Comparison of ENCODE assay signal across 19 cellular contexts in genomic region chr17:38461683-38462082, GRCh38. TPM values are rescaled to one million over a fixed set of nuclear protein-coding genes. Genes with fewer than 3 reads are reported as not detected.
A peak's percentile ranks its signal among the peaks of the same experiment; 100 is the strongest.
DNase-seq lines count a peak whose midpoint lies in the region; ATAC-seq, FAIRE-seq and TF ChIP-seq lines count a peak whose summit lies in the region.
"Had no signal": no experiment of that assay in that cellular context is flagged by ENCODE, and none has a peak within 500 bp of the region (broad histone marks: within the 10 kb centered on the region; RNA-seq: fewer than 3 reads in every experiment).

No MANE protein-coding gene starts in this region.

- H3K23me2 ChIP-seq in H9 (ENCODE audit: insufficient read length, low read depth, low read length, poor library complexity, severe bottlenecking) = no peaks in the 10 kb centered on the region

- H3K9me3 ChIP-seq in H9 (ENCODE audit: control insufficient read depth, low read depth, low read length) (no peaks in the 10 kb centered on the region), WERI-Rb-1 (ENCODE audit: severe bottlenecking) (no peaks in the 10 kb centered on the region), small intestine (ENCODE audit: control insufficient read depth, low read depth) (no peaks in the 10 kb centered on the region)
- H3K9me3 ChIP-seq: MG63 had no signal

- no peak overlapping the region for H3K18ac ChIP-seq in H9 (ENCODE audit: insufficient read length, low read depth, low read length)

- H3K79me1 ChIP-seq in H9 (ENCODE audit: insufficient read depth, low read depth, low read length, poor library complexity, severe bottlenecking) = peaks cover 2% of the 10 kb centered on the region

- no peak overlapping the region for H2AFZ ChIP-seq in H9 (ENCODE audit: low read length)

- H3K4me3 Mint-ChIP-seq in H9 = no peak overlapping the region
- H3K4me3 Mint-ChIP-seq in WTC11 = no peak overlapping the region
- H3K4me3 Mint-ChIP-seq: CD4-positive, CD25-positive, alpha-beta regulatory T cell had no signal

- peaks cover 10% of the 10 kb centered on the region for H4K20me1 ChIP-seq in H9 (ENCODE audit: control insufficient read depth, insufficient read depth, insufficient read length)

- H3K79me2 ChIP-seq in H9 (ENCODE audit: insufficient read depth, low read length) = peaks cover 5% of the 10 kb centered on the region; the same call in 1 of the 2 replicates

- H3K14ac ChIP-seq in H9 (ENCODE audit: insufficient read depth, low read length) = no peak overlapping the region; the same call in 1 of the 2 replicates

- no peak overlapping the region for H2BK5ac ChIP-seq in H9 (ENCODE audit: insufficient read length, low read length)

- H3K27me3 Mint-ChIP-seq in H9 (ENCODE audit: low read depth) (no peaks in the 10 kb centered on the region; the same call in 1 of the 2 replicates), WTC11 (ENCODE audit: low read depth) (no peaks in the 10 kb centered on the region)

- H3K27ac ChIP-seq in H9 (ENCODE audit: insufficient read length, low read depth, low read length) (no peak overlapping the region), temporal lobe (ENCODE audit: low read depth, low read length) (peak overlapping the region; percentile 33), WERI-Rb-1 (no peak overlapping the region), small intestine (ENCODE audit: low read depth in 1 of 2, low read length in 1 of 2) (no peak overlapping the region)

- TF ChIP-seq CTCF in H9 (conservative IDR thresholded peaks at IDR 0.05) (no peak), WTC11 (IDR thresholded peaks at IDR 0.05) (no peak), WERI-Rb-1 (IDR thresholded peaks at IDR 0.05; ENCODE audit: low read depth, low read length) (no peak)

- no peaks in the 10 kb centered on the region; a peak in 1 of 5 replicates for H3K9me3 Mint-ChIP-seq in H9
- no peaks in the 10 kb centered on the region for H3K9me3 Mint-ChIP-seq in WTC11

- H3K23ac ChIP-seq in H9 (ENCODE audit: insufficient read length, low read depth, low read length) = no peak overlapping the region

- H3K9ac ChIP-seq in H9 (ENCODE audit: extremely low read depth, insufficient read length, low read length) = no peak overlapping the region

- no peak overlapping the region for H3K4ac ChIP-seq in H9 (ENCODE audit: low read depth, low read length)

- H3K27ac Mint-ChIP-seq in H9 (peak overlapping the region in 2 of 3 experiments; percentile 53 to 80; a peak in 2 of 7 replicates), WTC11 (peak overlapping the region; percentile 23; the same call in 1 of the 2 replicates)

- H2BK20ac ChIP-seq in H9 (ENCODE audit: low read depth, low read length, poor library complexity, severe bottlenecking) = no peak overlapping the region

- WGBS in H9 (ENCODE audit: extremely low coverage, insufficient read length, low lambda C conversion rate) = no CpG with 5 or more reads among the region's 7 CpGs
- 82 to 88% (median 86%) methylated on average over 7 of the region's 7 CpGs for WGBS in small intestine, 3 donors

- POLR2A ChIA-PET in WTC11 (lab: Charles Lee) = no interaction called here

- H3K4me1 Mint-ChIP-seq in H9 (peaks cover 11 to 16% of the 10 kb centered on the region in 2 experiments), WTC11 (peaks cover 24% of the 10 kb centered on the region)
- H3K4me1 Mint-ChIP-seq: CD4-positive, CD25-positive, alpha-beta regulatory T cell had no signal

- H3K56ac ChIP-seq in H9 (ENCODE audit: insufficient read length, low read depth, low read length) = no peak overlapping the region

- no peak for ATAC-seq in WTC11
- ATAC-seq: HCT116, HepG2, PC-3 had no signal

- H2BK12ac ChIP-seq in H9 (ENCODE audit: insufficient read length, low read depth, low read length) = no peak overlapping the region

- no peak overlapping the region for H4K5ac ChIP-seq in H9 (ENCODE audit: insufficient read length, low read depth, low read length)

- H3K36me3 Mint-ChIP-seq in H9 (ENCODE audit: insufficient read depth in 1 of 3, low read depth in 3 of 3) (peaks cover 25 to 68% (median 26%) of the 10 kb centered on the region in 3 experiments; a peak in 6 of 7 replicates), WTC11 (peaks cover 27% of the 10 kb centered on the region)
- H3K36me3 Mint-ChIP-seq: CD4-positive, CD25-positive, alpha-beta regulatory T cell had no signal

- H3K36me3 ChIP-seq in WERI-Rb-1 (no peaks in the 10 kb centered on the region), small intestine (ENCODE audit: control insufficient read depth in 2 of 2, insufficient read depth in 2 of 2, low read length in 2 of 2) (no peaks in the 10 kb centered on the region)

- H3T11ph ChIP-seq in H9 (ENCODE audit: low read length) = no peak overlapping the region

- no peak overlapping the region for H4K91ac ChIP-seq in H9 (ENCODE audit: insufficient read length, low read depth, low read length)

- H3K27me3 ChIP-seq in H9 (ENCODE audit: insufficient read depth, low read length) (no peaks in the 10 kb centered on the region), WERI-Rb-1 (ENCODE audit: insufficient read depth, low read depth, severe bottlenecking) (no peaks in the 10 kb centered on the region), small intestine (ENCODE audit: control insufficient read depth in 2 of 2, insufficient read depth in 2 of 2, low read length in 2 of 2) (no peaks in the 10 kb centered on the region)
- H3K27me3 ChIP-seq: MG63 had no signal

- DNase-seq in H9 (no peak), WTC11 (ENCODE audit: low spot score) (no peak), medulla oblongata (ENCODE audit: extremely low spot score) (peak; percentile 62), WERI-Rb-1 (no peak), small intestine (no peak), DMS114 treated with DMSO at 0.1 percent for 48 hours (lab: John Stamatoyannopoulos, UW; ENCODE audit: unreplicated experiment) (no peak)
- DNase-seq: ACHN; CD4-positive, CD25-positive, alpha-beta regulatory T cell; Karpas-422; MG63; NCI-H1092; NCI-H146; NCI-H2081; NCI-H510A; NCI-H774; PC-3 had no signal

- no peak overlapping the region for H3K4me2 ChIP-seq in H9 (ENCODE audit: insufficient read depth, insufficient read length, low read length)

- H3K4me1 ChIP-seq in H9 (ENCODE audit: insufficient read depth, low read length) = peaks cover 2% of the 10 kb centered on the region; the same call in 1 of the 2 replicates
- no peaks in the 10 kb centered on the region for H3K4me1 ChIP-seq in small intestine (ENCODE audit: control insufficient read depth in 2 of 2, insufficient read depth in 1 of 2, low read depth in 1 of 2, low read length in 1 of 2)

- H4K8ac ChIP-seq in H9 (replicated peaks; ENCODE audit: insufficient read length, low read depth, low read length) = no peak overlapping the region

- H3K4me3 ChIP-seq in WERI-Rb-1 (ENCODE audit: low read depth, low read length) (no peak overlapping the region), small intestine (ENCODE audit: low read depth in 1 of 2, low read length in 2 of 2) (no peak overlapping the region)
- H3K4me3 ChIP-seq: MG63 had no signal

- no peak overlapping the region for H2BK15ac ChIP-seq in H9 (ENCODE audit: low read depth, low read length)

- no peak overlapping the region for H2BK120ac ChIP-seq in H9 (ENCODE audit: low read depth, low read length, poor library complexity, severe bottlenecking)

- FAIRE-seq in small intestine (lab: Jason Lieb, UNC) = no peak
- FAIRE-seq: HepG2 had no signal

- H2AK5ac ChIP-seq in H9 (ENCODE audit: insufficient read length, low read length) = no peak overlapping the region

- CTCF ChIA-PET in WTC11 (lab: Charles Lee) = interaction anchor here (1.2 kb wide), 1 partner anchor 38 kb away, joined by 3 read pairs; no protein-coding TSS in a partner anchor

TF ChIP-seq in WTC11, 78 proteins besides CTCF, POLR2A, EP300 and RAD21:
- TF ChIP-seq FOXP1 (CRISPR knock-in tag; IDR thresholded peaks at IDR 0.05; ENCODE audit: borderline replicate concordance) (no peak), ZNF416 (CRISPR knock-in tag; IDR thresholded peaks at IDR 0.05) (no peak), JUN (CRISPR knock-in tag; IDR thresholded peaks at IDR 0.05) (no peak), NR2C2 (CRISPR knock-in tag; IDR thresholded peaks at IDR 0.05) (no peak)
TF ChIP-seq in WTC11: peak in this region for 0.

RNA-seq across cellular contexts. Expression of gene ARHGAP23, which starts 33.4 kb away (rescaled TPM):
- total RNA-seq in H9 (2021) = 96.3 and 97.9 TPM in 2 replicates
- total RNA-seq in WTC11 (2021) = 49.1 to 66.0 TPM (median 56.6 TPM) in 3 replicates
- total RNA-seq in temporal lobe = 82.4 TPM
- polyA plus RNA-seq in small intestine = 10 to 100 TPM in 1 of 3 donors, 1 to 10 TPM in 1, under 1 TPM in 1; 0.89 to 10.4 (median 1.1) TPM
- total RNA-seq: HepG2 had no signal
